11 cellular contexts compared by ENCODE assay signal in genomic region chr12:16609140-16609539, GRCh38. TPM values are rescaled to one million over a fixed set of nuclear protein-coding genes. Genes with fewer than 3 reads are reported as not detected.
A peak's percentile ranks its signal among the peaks of the same experiment; 100 is the strongest.
DNase-seq lines count a peak whose midpoint lies in the region; FAIRE-seq and TF ChIP-seq lines count a peak whose summit lies in the region.
"Had no signal": no experiment of that assay in that cellular context is flagged by ENCODE, and none has a peak within 500 bp of the region (broad histone marks: within the 10 kb centered on the region; RNA-seq: fewer than 3 reads in every experiment).

No MANE protein-coding gene starts in this region.

- peak overlapping the region; percentile 44 for H3K4me3 ChIP-seq in SJCRH30
- H3K4me3 ChIP-seq in kidney (ENCODE audit: low read length in 2 of 2): peak overlapping the region; percentile 40 to 51
- H3K4me3 ChIP-seq in stomach: peak overlapping the region; percentile 22 to 35 (median 28)

- DNase-seq in NCI-H1417 (lab: John Stamatoyannopoulos, UW) (peak in 2 of 3 experiments; percentile 65 to 81), NCI-H1417 treated with DMSO at 0.1 percent for 48 hours (lab: John Stamatoyannopoulos, UW) (no peak), SJCRH30 (no peak), kidney (no peak), stomach (no peak), NOMO-1 treated with DMSO at 0.1 percent for 48 hours (lab: John Stamatoyannopoulos, UW; ENCODE audit: unreplicated experiment) (no peak), DMS114 treated with DMSO at 0.1 percent for 48 hours (lab: John Stamatoyannopoulos, UW; ENCODE audit: unreplicated experiment) (no peak)
- no peak for DNase-seq in stimulated activated naive CD4-positive, alpha-beta T cell treated with Interleukin-2 at 50 U/mL for 16 hours (lab: John Stamatoyannopoulos, UW)
- DNase-seq: activated CD4-positive, alpha-beta memory T cell treated with anti-CD3 and anti-CD28 coated beads, Interleukin-2, amount 10 ng/mL, durations not matched to agents 7 days and 5 days; SHP77 had no signal

- intact Hi-C loops in kidney (cut with DNase I) (no loop called here), stomach (cut with DNase I; ENCODE audit: low total_unique reads) (no loop called here)

- peaks cover 8% of the 10 kb centered on the region for H3K4me1 ChIP-seq in SJCRH30
- peaks cover 6% of the 10 kb centered on the region in 2 donors for H3K4me1 ChIP-seq in kidney (ENCODE audit: control insufficient read depth in 1 of 2, insufficient read depth in 1 of 2, low read depth in 1 of 2, low read length in 2 of 2)
- H3K4me1 ChIP-seq in stomach: peaks cover 4 to 49% (median 28%) of the 10 kb centered on the region in 4 donors

- no peak overlapping the region for H3K9ac ChIP-seq in kidney (ENCODE audit: low read length in 2 of 2)

- TF ChIP-seq POLR2A in stomach (IDR thresholded peaks at IDR 0.05): no peak

- H3K27me3 ChIP-seq in SJCRH30 (no peaks in the 10 kb centered on the region), stomach (peaks cover 0 to 37% (median 12%) of the 10 kb centered on the region in 3 donors)

- TF ChIP-seq CTCF in kidney (IDR thresholded peaks at IDR 0.05; ENCODE audit: borderline replicate concordance, extremely low read depth, insufficient read depth) (no peak), stomach (IDR thresholded peaks at IDR 0.05) (no peak)

- WGBS in stomach, 5 donors: 7 to 18% (median 9%) methylated on average over 7 of the region's 7 CpGs

- H3K9me3 ChIP-seq in SJCRH30 (replicated peaks) (no peaks in the 10 kb centered on the region), kidney (ENCODE audit: control insufficient read depth in 1 of 2, low read length in 2 of 2) (no peaks in the 10 kb centered on the region), stomach (no peaks in the 10 kb centered on the region)

- TF ChIP-seq EP300 in stomach (IDR thresholded peaks at IDR 0.05): no peak

- H3K27ac ChIP-seq in SJCRH30 (no peak overlapping the region), kidney (ENCODE audit: low read depth in 2 of 2, low read length in 2 of 2) (no peak overlapping the region), stomach (peak overlapping the region in 3 of 5 donors; percentile 16 to 70 (median 18))

- no peaks in the 10 kb centered on the region for H3K36me3 ChIP-seq in SJCRH30
- no peaks in the 10 kb centered on the region for H3K36me3 ChIP-seq in kidney (ENCODE audit: control insufficient read depth in 1 of 2, insufficient read depth in 2 of 2, low read length in 2 of 2)
- H3K36me3 ChIP-seq in stomach: no peaks in the 10 kb centered on the region

- FAIRE-seq in kidney (lab: Jason Lieb, UNC): no peak
- FAIRE-seq: A204.1 had no signal

RNA-seq across cellular contexts. Expression of gene LMO3, which starts 3.2 kb away (rescaled TPM):
- total RNA-seq in SJCRH30 (2014; rRNA removed; shearing (Covaris generic)): 7.4 and 8.2 TPM in 2 replicates
- total RNA-seq in kidney (3.7 TPM), stomach (10 to 100 TPM in 3 of 5 donors, 1 to 10 TPM in 1, under 1 TPM in 1; 0.43 to 58.0 (median 10.8) TPM)
- polyA plus RNA-seq in kidney (ENCODE audit: insufficient read depth, low read depth, low replicate concordance) (4.6 TPM), stomach (1 to 10 TPM in 1 of 3 donors, under 1 TPM in 2; 0.37 to 1.2 (median 0.88) TPM)
- total RNA-seq: activated CD4-positive, alpha-beta memory T cell treated with anti-CD3 and anti-CD28 coated beads, Interleukin-2, amount 10 ng/mL, durations not matched to agents 7 days and 5 days had no signal

Comparison
In these comparisons a context has a peak if more than half of its experiments do, and no peak if none do; other contexts are left out.
1. DNase-seq: peak in NCI-H1417 (2 of 3); none in NCI-H1417 treated with DMSO at 0.1 percent for 48 hours (single experiment), SJCRH30 (0 of 2), kidney (single experiment), stomach (single experiment), NOMO-1 treated with DMSO at 0.1 percent for 48 hours (single experiment), DMS114 treated with DMSO at 0.1 percent for 48 hours (single experiment) and stimulated activated naive CD4-positive, alpha-beta T cell treated with Interleukin-2 at 50 U/mL for 16 hours (single experiment).
2. H3K27ac ChIP-seq: peak in stomach (3 of 5); none in SJCRH30 (single experiment) and kidney (0 of 2).
3. Peak in every context shown above with its lines, with median percentiles within 50 percentile points of each other: H3K4me3 ChIP-seq.